Comparison of ENCODE assay signal across 1 cellular context in genomic region chr3:20039765-20040475, GRCh38.
A peak's percentile ranks its signal among the peaks of the same experiment; 100 is the strongest.
TF ChIP-seq lines count a peak whose summit lies in the region.

TSS of gene KAT2B (plus strand) at chr3:20040446. CDS start at chr3:20040478, 32 bp downstream.

TF ChIP-seq in A549, 52 proteins besides CTCF, POLR2A, EP300 and RAD21 (continued from another document):
- TF ChIP-seq HMGXB4 (CRISPR knock-in tag; IDR thresholded peaks at IDR 0.05; ENCODE audit: borderline replicate concordance) (peak; percentile 82; the same call in 1 of the 2 replicates), ZC3H11A (IDR thresholded peaks at IDR 0.05) (no peak), HOXB13 (CRISPR knock-in tag; IDR thresholded peaks at IDR 0.05; ENCODE audit: low read depth) (no peak), MAFK (IDR thresholded peaks at IDR 0.05; ENCODE audit: partially characterized antibody) (no peak), HOXB5 (CRISPR knock-in tag; IDR thresholded peaks at IDR 0.05) (no peak), SREBF2 (IDR thresholded peaks at IDR 0.05) (no peak), ELK1 (IDR thresholded peaks at IDR 0.05; ENCODE audit: low read depth, low read length) (no peak), ZFP36 (IDR thresholded peaks at IDR 0.05; ENCODE audit: borderline replicate concordance, partially characterized antibody) (no peak), ZNF302 (CRISPR knock-in tag; IDR thresholded peaks at IDR 0.05) (no peak), ESRRA (IDR thresholded peaks at IDR 0.05; ENCODE audit: borderline replicate concordance, low read length) (no peak), JUNB (IDR thresholded peaks at IDR 0.05) (no peak), MYC (IDR thresholded peaks at IDR 0.05; ENCODE audit: borderline replicate concordance, low read length) (no peak), USF2 (IDR thresholded peaks at IDR 0.05) (no peak), GATA3 (IDR thresholded peaks at IDR 0.05; ENCODE audit: borderline replicate concordance) (no peak), TFCP2L1 (CRISPR knock-in tag; IDR thresholded peaks at IDR 0.05) (peak; percentile 69; the same call in 1 of the 2 replicates), PBX3 (IDR thresholded peaks at IDR 0.05) (no peak), FOSL2 (IDR thresholded peaks at IDR 0.05) (no peak), FOSL2 (CRISPR knock-in tag; IDR thresholded peaks at IDR 0.05) (no peak), E2F6 (IDR thresholded peaks at IDR 0.05; ENCODE audit: borderline replicate concordance, low read depth) (no peak), RFX5 (IDR thresholded peaks at IDR 0.05) (no peak), MAX (IDR thresholded peaks at IDR 0.05) (peak; percentile 49), BCL3 (IDR thresholded peaks at IDR 0.05) (no peak), BHLHE40 (IDR thresholded peaks at IDR 0.05; ENCODE audit: low read depth, low read length) (no peak), EHF (CRISPR knock-in tag; IDR thresholded peaks at IDR 0.05) (no peak), PHF8 (IDR thresholded peaks at IDR 0.05; ENCODE audit: borderline replicate concordance, low read depth) (peak; percentile 28; the same call in 1 of the 2 replicates), POLR2AphosphoS2 (conservative IDR thresholded peaks at IDR 0.05; ENCODE audit: low read length) (no peak), HDAC2 (IDR thresholded peaks at IDR 0.05) (no peak), KDM1A (IDR thresholded peaks at IDR 0.05; ENCODE audit: low read depth) (no peak), SMC3 (IDR thresholded peaks at IDR 0.05) (peak; percentile 68), CHD2 (IDR thresholded peaks at IDR 0.05; ENCODE audit: low read length, partially characterized antibody) (peak; percentile 21), FOSB (CRISPR knock-in tag; IDR thresholded peaks at IDR 0.05) (no peak), NFE2L2 (conservative IDR thresholded peaks at IDR 0.05; ENCODE audit: low read length) (no peak), CBX2 (IDR thresholded peaks at IDR 0.05; ENCODE audit: borderline replicate concordance, low read depth) (no peak), KDM5A (IDR thresholded peaks at IDR 0.05) (no peak), NPAS2 (CRISPR knock-in tag; IDR thresholded peaks at IDR 0.05; ENCODE audit: borderline replicate concordance) (no peak), RARB (CRISPR knock-in tag; IDR thresholded peaks at IDR 0.05) (no peak)
